ENCODE assay signal across 8 cellular contexts in genomic region chr7:6392712-6393666, GRCh38. TPM values are rescaled to one million over a fixed set of nuclear protein-coding genes. Genes with fewer than 3 reads are reported as not detected.
DNase-seq lines count a peak whose midpoint lies in the region; ATAC-seq, FAIRE-seq and TF ChIP-seq lines count a peak whose summit lies in the region.

No MANE protein-coding gene starts in this region.

- no peak overlapping the region for H3K4me3 ChIP-seq in kidney (ENCODE audit: low read length in 2 of 2)

- peak overlapping the region; percentile 59 to 70 for H3K27ac ChIP-seq in kidney (ENCODE audit: low read depth in 2 of 2, low read length in 2 of 2)

- peaks cover 8 to 21% of the 10 kb centered on the region in 2 donors for H3K36me3 ChIP-seq in kidney (ENCODE audit: control insufficient read depth in 1 of 2, insufficient read depth in 2 of 2, low read length in 2 of 2)

- no peak for TF ChIP-seq CTCF in kidney (IDR thresholded peaks at IDR 0.05; ENCODE audit: borderline replicate concordance, extremely low read depth, insufficient read depth)

- peaks cover 3 to 17% of the 10 kb centered on the region in 2 donors for H3K4me1 ChIP-seq in kidney (ENCODE audit: control insufficient read depth in 1 of 2, insufficient read depth in 1 of 2, low read depth in 1 of 2, low read length in 2 of 2)

- intact Hi-C loops in kidney (cut with DNase I) = no loop called here

- FAIRE-seq in kidney (lab: Jason Lieb, UNC) = no peak

- no peak overlapping the region for H3K9ac ChIP-seq in kidney (ENCODE audit: low read length in 2 of 2)

- DNase-seq in KBM-7 (peak; percentile 61), amniotic stem cell (lab: John Stamatoyannopoulos, UW) (peak; percentile 45), kidney (peak; percentile 86), G401 (ENCODE audit: low spot score) (no peak), ecto neural progenitor cell (ENCODE audit: low spot score) (no peak)
- DNase-seq in stimulated activated CD8-positive, alpha-beta memory T cell treated with anti-CD3 and anti-CD28 coated beads, Interleukin-15, amount 100 ng/mL, for 48 hours (ENCODE audit: low read depth in 2 of 2) = peak; percentile 26 to 58

- ATAC-seq in GM19468 (IDR thresholded peaks at IDR 0.05; ENCODE audit: extremely low read depth, unreplicated experiment) = peak; percentile 78
- ATAC-seq in HG03457 (IDR thresholded peaks at IDR 0.05; ENCODE audit: unreplicated experiment) = no peak

- in situ Hi-C loops in KBM-7 (cut with MboI; ENCODE audit: low pct_unique_long_range_greater_than_20kb, low sequenced_read_pairs) (no loop called here), G401 (cut with HindIII; ENCODE audit: low sequenced_read_pairs) (no loop called here)

- no peaks in the 10 kb centered on the region for H3K9me3 ChIP-seq in kidney (ENCODE audit: control insufficient read depth in 1 of 2, low read length in 2 of 2)

RNA-seq across cellular contexts. Expression of gene RAC1, which starts 18.7 kb away (rescaled TPM):
- 321 TPM for total RNA-seq in kidney
- 295 TPM for polyA plus RNA-seq in kidney (ENCODE audit: insufficient read depth, low read depth, low replicate concordance)
- total RNA-seq in G401 (2014; rRNA removed; shearing (Covaris generic)) = 13.2 and 23.9 TPM in 2 replicates

RNA-seq across cellular contexts. Expression of gene FAM220A, which starts 44.2 kb away (rescaled TPM):
- total RNA-seq in kidney = 11.6 TPM
- polyA plus RNA-seq in kidney (ENCODE audit: insufficient read depth, low read depth, low replicate concordance) = 11.8 TPM
- total RNA-seq in G401 (2014; rRNA removed; shearing (Covaris generic)) = 16.5 and 29.0 TPM in 2 replicates

RNA-seq across cellular contexts. Expression of gene DAGLB, which starts 54.8 kb away (rescaled TPM):
- total RNA-seq in kidney = 25.6 TPM
- polyA plus RNA-seq in kidney (ENCODE audit: insufficient read depth, low read depth, low replicate concordance) = 7.7 TPM
- 7.8 and 8.7 TPM in 2 replicates for total RNA-seq in G401 (2014; rRNA removed; shearing (Covaris generic))

Comparison
In these comparisons a context has a peak if more than half of its experiments do, and no peak if none do; other contexts are left out.
1. DNase-seq: peak in KBM-7 (single experiment), amniotic stem cell (single experiment), kidney (single experiment) and stimulated activated CD8-positive, alpha-beta memory T cell treated with anti-CD3 and anti-CD28 coated beads, Interleukin-15, amount 100 ng/mL, for 48 hours (2 of 2); none in G401 (single experiment) and ecto neural progenitor cell (single experiment).
2. RNA of gene RAC1, which starts 18.7 kb away (total RNA-seq): 321 TPM in kidney (single experiment); 13.2 to 23.9 TPM in G401; every median in the first group is over 10 times any median in the second.